ENCODE assay signal across 22 cellular contexts in genomic region chr6:43964659-43965570, GRCh38.
A peak's percentile ranks its signal among the peaks of the same experiment; 100 is the strongest.
DNase-seq lines count a peak whose midpoint lies in the region; ATAC-seq, FAIRE-seq and TF ChIP-seq lines count a peak whose summit lies in the region.
"Had no signal": no experiment of that assay in that cellular context is flagged by ENCODE, and none has a peak within 500 bp of the region (broad histone marks: within the 10 kb centered on the region; RNA-seq: fewer than 3 reads in every experiment).

No MANE protein-coding gene starts in this region.

- no peaks in the 10 kb centered on the region for H3K27me3 ChIP-seq in neural progenitor cell
- H3K27me3 ChIP-seq: testis had no signal

- H3K4me3 ChIP-seq in coronary artery (no peak overlapping the region), neural progenitor cell (no peak overlapping the region), kidney (ENCODE audit: low read length in 2 of 2) (no peak overlapping the region)
- H3K4me3 ChIP-seq: testis had no signal

- ATAC-seq in HG02885 (IDR thresholded peaks at IDR 0.05; ENCODE audit: poor library complexity, unreplicated experiment), result no peak

- no peaks in the 10 kb centered on the region for H3K79me2 ChIP-seq in neural progenitor cell (ENCODE audit: low read depth)

- peaks cover 17% of the 10 kb centered on the region for H3F3A ChIP-seq in neural progenitor cell (ENCODE audit: low read depth)

- H3K4me3 Mint-ChIP-seq in neural progenitor cell, result no peak overlapping the region
- H3K4me3 Mint-ChIP-seq: CD4-positive, alpha-beta memory T cell; nephron; T-helper 1 cell treated with Interleukin-12 subunit alpha and Interleukin-12 subunit beta and Interleukin-4 antibody, amounts not matched to agents 30 μg/mL and 1 μg/mL, for 36 hours had no signal

- H4K20me1 ChIP-seq in neural progenitor cell (ENCODE audit: low read depth), result no peaks in the 10 kb centered on the region

- H3K36me3 Mint-ChIP-seq in neural progenitor cell, result no peaks in the 10 kb centered on the region
- H3K36me3 Mint-ChIP-seq: CD4-positive, alpha-beta memory T cell had no signal

- peaks cover 16% of the 10 kb centered on the region for H3K27me3 Mint-ChIP-seq in neural progenitor cell (ENCODE audit: insufficient read depth, low read depth)

- peaks cover 8% of the 10 kb centered on the region for H3K4me1 ChIP-seq in neural progenitor cell
- H3K4me1 ChIP-seq in kidney (ENCODE audit: control insufficient read depth in 1 of 2, insufficient read depth in 1 of 2, low read depth in 1 of 2, low read length in 2 of 2), result peaks cover 2 to 5% of the 10 kb centered on the region in 2 donors
- H3K4me1 ChIP-seq: testis had no signal

- H3K27ac Mint-ChIP-seq in neural progenitor cell, result peak overlapping the region; percentile 94
- H3K27ac Mint-ChIP-seq: nephron; progenitor cell of endocrine pancreas; T-helper 1 cell treated with Interleukin-12 subunit alpha and Interleukin-12 subunit beta and Interleukin-4 antibody, amounts not matched to agents 30 μg/mL and 1 μg/mL, for 36 hours had no signal

- peak; percentile 58 for DNase-seq in CMK (ENCODE audit: low read depth)
- DNase-seq in coronary artery (ENCODE audit: low spot score), result peak; percentile 62
- no peak for DNase-seq in neural progenitor cell (ENCODE audit: low spot score)
- no peak for DNase-seq in T1000 (lab: John Stamatoyannopoulos, UW)
- no peak for DNase-seq in NCI-H748 treated with DMSO at 0.1 percent for 48 hours (lab: John Stamatoyannopoulos, UW)
- no peak for DNase-seq in kidney
- DNase-seq: CD4-positive, alpha-beta memory T cell; foreskin melanocyte; hypothalamus; Kasumi-1; kidney glomerular epithelial cell; midbrain; NCI-H2107; NCI-H510A treated with DMSO at 0.1 percent for 48 hours; SHP77 treated with DMSO at 0.1 percent for 48 hours; testis had no signal

- H3K4me1 Mint-ChIP-seq in neural progenitor cell, result peaks cover 47% of the 10 kb centered on the region
- H3K4me1 Mint-ChIP-seq: CD4-positive, alpha-beta memory T cell; nephron had no signal

- H3K9me3 Mint-ChIP-seq in neural progenitor cell, result peaks cover 5% of the 10 kb centered on the region
- H3K9me3 Mint-ChIP-seq: T-helper 1 cell treated with Interleukin-12 subunit alpha and Interleukin-12 subunit beta and Interleukin-4 antibody, amounts not matched to agents 30 μg/mL and 1 μg/mL, for 36 hours had no signal

- H3K4me2 ChIP-seq in neural progenitor cell, result no peak overlapping the region

- H3K9ac ChIP-seq in neural progenitor cell (no peak overlapping the region), kidney (ENCODE audit: low read length in 2 of 2) (no peak overlapping the region)

- H3K9me3 ChIP-seq in neural progenitor cell (ENCODE audit: low read depth) (no peaks in the 10 kb centered on the region), kidney (ENCODE audit: control insufficient read depth in 1 of 2, low read length in 2 of 2) (no peaks in the 10 kb centered on the region)
- H3K9me3 ChIP-seq: testis had no signal

- H3K36me3 ChIP-seq in neural progenitor cell (no peaks in the 10 kb centered on the region), kidney (ENCODE audit: control insufficient read depth in 1 of 2, insufficient read depth in 2 of 2, low read length in 2 of 2) (no peaks in the 10 kb centered on the region)

- no peak overlapping the region for H3K27ac ChIP-seq in coronary artery
- no peak overlapping the region for H3K27ac ChIP-seq in neural progenitor cell
- H3K27ac ChIP-seq in kidney (ENCODE audit: low read depth in 2 of 2, low read length in 2 of 2), result no peak overlapping the region
- H3K27ac ChIP-seq: testis had no signal

- TF ChIP-seq CTCF in coronary artery (IDR thresholded peaks at IDR 0.05) (no peak), neural progenitor cell (IDR thresholded peaks at IDR 0.05) (no peak), kidney (IDR thresholded peaks at IDR 0.05; ENCODE audit: borderline replicate concordance, extremely low read depth, insufficient read depth) (no peak)

- intact Hi-C loops in kidney (cut with DNase I), result no loop called here

- no peak for FAIRE-seq in kidney (lab: Jason Lieb, UNC)
- FAIRE-seq: bronchial epithelial cell had no signal

- H2AFZ ChIP-seq in neural progenitor cell (replicated peaks), result no peak overlapping the region

TF ChIP-seq in PFSK-1, 5 proteins besides CTCF, POLR2A, EP300 and RAD21:
- TF ChIP-seq TAF1 (IDR thresholded peaks at IDR 0.05; ENCODE audit: borderline replicate concordance, insufficient read depth, low read length), result 0 out of 2 replicates have a peak, but pooled peaks have one; percentile 28
- TF ChIP-seq POLR2AphosphoS5 (IDR thresholded peaks at IDR 0.05; ENCODE audit: low read depth, low read length), result no peak
- TF ChIP-seq SIN3A (IDR thresholded peaks at IDR 0.05; ENCODE audit: borderline replicate concordance, insufficient read depth, low read length), result no peak
- TF ChIP-seq FOXP2 (optimal IDR thresholded peaks at IDR 0.05; ENCODE audit: borderline replicate concordance, extremely low read depth, extremely low read length, insufficient read depth), result no peak
- no peak for TF ChIP-seq REST (IDR thresholded peaks at IDR 0.05; ENCODE audit: insufficient read depth in 1 of 2, low read depth in 2 of 2, low read length in 2 of 2)

Comparison
In these comparisons a context has a peak if more than half of its experiments do, and no peak if none do; other contexts are left out.
1. DNase-seq: peak in CMK (single experiment) and coronary artery (single experiment); none in neural progenitor cell (single experiment), T1000 (single experiment), NCI-H748 treated with DMSO at 0.1 percent for 48 hours (single experiment) and kidney (single experiment).